ENCODE assay signal across 22 cellular contexts in the genomic region with DNA sequence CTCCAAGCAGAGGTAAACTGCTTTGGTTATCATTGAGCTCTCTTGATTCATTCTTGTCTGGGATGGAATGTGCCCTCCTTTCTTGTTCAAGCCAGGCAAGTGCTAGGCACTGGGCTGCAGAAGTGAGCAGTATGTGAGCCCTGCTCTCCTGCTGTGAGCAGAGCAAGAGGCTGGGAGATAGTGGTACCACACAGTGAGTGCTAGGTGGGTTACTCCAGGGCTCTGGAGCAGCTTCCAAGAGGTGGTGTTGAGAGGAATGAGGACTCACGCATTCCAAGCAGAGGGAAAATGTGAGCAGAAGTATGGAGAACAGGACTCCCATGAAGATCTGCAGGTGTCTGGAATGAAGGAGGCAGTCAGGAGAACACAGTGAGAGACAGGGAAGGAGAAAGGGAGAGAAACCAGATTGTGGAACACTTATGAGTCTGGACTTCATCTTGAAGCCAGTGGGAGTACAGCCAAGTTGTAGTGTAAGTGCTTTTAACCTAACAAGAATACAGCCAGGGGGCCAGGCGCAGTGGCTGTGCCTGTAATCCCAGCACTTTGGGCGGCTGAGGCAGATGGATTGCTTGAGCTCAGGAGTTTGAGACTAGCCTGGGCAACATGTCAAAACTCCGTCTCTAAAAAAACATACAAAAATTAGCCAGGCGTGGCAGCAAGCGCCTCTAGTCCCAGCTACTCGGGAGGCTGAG.
DNase-seq lines count a peak whose midpoint lies in the region; ATAC-seq and TF ChIP-seq lines count a peak whose summit lies in the region.
"Had no signal": no experiment of that assay in that cellular context is flagged by ENCODE, and none has a peak within 500 bp of the region (broad histone marks: within the 10 kb centered on the region; RNA-seq: fewer than 3 reads in every experiment).

No MANE protein-coding gene starts in this region.

- peak overlapping the region; percentile 1 for H3K4me3 Mint-ChIP-seq in endothelial cell (ENCODE audit: unreplicated experiment)
- H3K4me3 Mint-ChIP-seq in T-helper 17 cell: no peak overlapping the region
- H3K4me3 Mint-ChIP-seq: activated naive CD8-positive, alpha-beta T cell treated with anti-CD3 and anti-CD28 coated beads, Interleukin-2, amount 10 ng/mL, durations not matched to agents 7 days and 5 days; T-helper 2 cell treated with Interferon-gamma antibody and Interleukin-4, amounts not matched to agents 5 μg/mL and 100 μg/mL, for 36 hours had no signal

- no peak for TF ChIP-seq POLR2A in testis (IDR thresholded peaks at IDR 0.05)

- no peaks in the 10 kb centered on the region for H3K27me3 ChIP-seq in MG63
- H3K27me3 ChIP-seq in left lung: no peaks in the 10 kb centered on the region
- H3K27me3 ChIP-seq in testis: no peaks in the 10 kb centered on the region
- H3K27me3 ChIP-seq: BLaER1 treated with 17β-estradiol and CSF1 and Interleukin-3, amounts not matched to agents 10 nM and 100 nM; tibial artery had no signal

- H3K4me3 ChIP-seq in MG63: no peak overlapping the region
- H3K4me3 ChIP-seq in left lung: no peak overlapping the region
- H3K4me3 ChIP-seq in testis: no peak overlapping the region
- H3K4me3 ChIP-seq: BLaER1 treated with 17β-estradiol and CSF1 and Interleukin-3, amounts not matched to agents 10 nM and 100 nM; prostate gland; skin epidermis; tibial artery had no signal

- 58 to 82% methylated on average over 7 of the region's 7 CpGs for WGBS in testis, 2 donors

- intact Hi-C loops in left lung (cut with DNase I) (no loop called here), testis (cut with DNase I; ENCODE audit: low total_unique reads) (no loop called here)

- H3K4me1 ChIP-seq in left lung (no peaks in the 10 kb centered on the region), testis (peaks cover 11% of the 10 kb centered on the region)
- H3K4me1 ChIP-seq: prostate gland had no signal

- no peaks in the 10 kb centered on the region for H3K9me3 Mint-ChIP-seq in endothelial cell (ENCODE audit: unreplicated experiment)
- H3K9me3 Mint-ChIP-seq: activated naive CD8-positive, alpha-beta T cell treated with anti-CD3 and anti-CD28 coated beads, Interleukin-2, amount 10 ng/mL, durations not matched to agents 7 days and 5 days; T-helper 2 cell treated with Interferon-gamma antibody and Interleukin-4, amounts not matched to agents 5 μg/mL and 100 μg/mL, for 36 hours had no signal

- peak; percentile 5 for DNase-seq in MG63
- no peak for DNase-seq in endothelial cell (ENCODE audit: low spot score)
- peak in 1 of 2 donors; percentile 42 for DNase-seq in left lung
- peak; percentile 28 for DNase-seq in testis
- DNase-seq in G401 (ENCODE audit: low spot score): no peak
- DNase-seq in T-helper 17 cell: no peak
- DNase-seq: activated CD8-positive, alpha-beta memory T cell treated with anti-CD3 and anti-CD28 coated beads for 24 hours; activated effector memory CD4-positive, alpha-beta T cell treated with anti-CD3 and anti-CD28 coated beads, Interleukin-2, amount 50 U/mL, for 16 hours; activated naive CD8-positive, alpha-beta T cell treated with anti-CD3 and anti-CD28 coated beads, Interleukin-2, amount 10 ng/mL, durations not matched to agents 7 days and 5 days; HCEC 1CT; KG1; mammary epithelial cell; NCI-H1417; NCI-H2081; stimulated activated naive CD8-positive, alpha-beta T cell treated with anti-CD3 and anti-CD28 coated beads, Interleukin-15, Interleukin-2, amounts not matched to agents 100 U/mL and 50 U/mL, for 24 hours; tibial artery had no signal

- H3K27ac ChIP-seq in left lung (no peak overlapping the region), testis (no peak overlapping the region)
- H3K27ac ChIP-seq: BLaER1 treated with 17β-estradiol and CSF1 and Interleukin-3, amounts not matched to agents 10 nM and 100 nM; prostate gland; skin epidermis had no signal

- H3K36me3 ChIP-seq in MG63 (no peaks in the 10 kb centered on the region), left lung (no peaks in the 10 kb centered on the region), testis (ENCODE audit: low read depth, missing control alignments) (no peaks in the 10 kb centered on the region)
- H3K36me3 ChIP-seq: prostate gland, tibial artery had no signal

- H3K27ac Mint-ChIP-seq in endothelial cell (ENCODE audit: unreplicated experiment) (no peak overlapping the region), T-helper 17 cell (no peak overlapping the region)
- H3K27ac Mint-ChIP-seq: activated naive CD8-positive, alpha-beta T cell treated with anti-CD3 and anti-CD28 coated beads, Interleukin-2, amount 10 ng/mL, durations not matched to agents 7 days and 5 days; T-helper 2 cell treated with Interferon-gamma antibody and Interleukin-4, amounts not matched to agents 5 μg/mL and 100 μg/mL, for 36 hours had no signal

- ATAC-seq in left lung (peak; percentile 86), HG02884 (IDR thresholded peaks at IDR 0.05; ENCODE audit: unreplicated experiment) (no peak), HG02571 (IDR thresholded peaks at IDR 0.05; ENCODE audit: unreplicated experiment) (no peak), T-helper 17 cell (no peak)
- ATAC-seq: stimulated activated naive CD8-positive, alpha-beta T cell treated with anti-CD3 and anti-CD28 coated beads, Interleukin-15, Interleukin-2, amounts not matched to agents 100 U/mL and 50 U/mL, for 24 hours had no signal

- in situ Hi-C loops in G401 (cut with HindIII; ENCODE audit: low sequenced_read_pairs): no loop called here

- no peak for TF ChIP-seq CTCF in endothelial cell (IDR thresholded peaks at IDR 0.05; ENCODE audit: unreplicated experiment)
- TF ChIP-seq CTCF in left lung (IDR thresholded peaks at IDR 0.05): no peak
- TF ChIP-seq CTCF in testis (IDR thresholded peaks at IDR 0.05): no peak

- no peaks in the 10 kb centered on the region for H3K9me3 ChIP-seq in MG63
- H3K9me3 ChIP-seq in left lung: peaks cover 0 to 2% of the 10 kb centered on the region in 2 donors
- H3K9me3 ChIP-seq in testis: no peaks in the 10 kb centered on the region
- H3K9me3 ChIP-seq in T-helper 17 cell (ENCODE audit: control insufficient read depth, low read length, poor library complexity, severe bottlenecking): no peaks in the 10 kb centered on the region
- H3K9me3 ChIP-seq: prostate gland, tibial artery had no signal

- H3K36me3 Mint-ChIP-seq in endothelial cell (ENCODE audit: low read depth, unreplicated experiment) (peaks cover 59% of the 10 kb centered on the region), T-helper 17 cell (ENCODE audit: low read depth) (peaks cover 2% of the 10 kb centered on the region)
- H3K36me3 Mint-ChIP-seq: activated naive CD8-positive, alpha-beta T cell treated with anti-CD3 and anti-CD28 coated beads, Interleukin-2, amount 10 ng/mL, durations not matched to agents 7 days and 5 days had no signal

- H3K27me3 Mint-ChIP-seq in endothelial cell (ENCODE audit: unreplicated experiment) (peaks cover 21% of the 10 kb centered on the region), T-helper 17 cell (no peaks in the 10 kb centered on the region)

- H3K4me1 Mint-ChIP-seq in endothelial cell (ENCODE audit: unreplicated experiment): peaks cover 35% of the 10 kb centered on the region
- no peaks in the 10 kb centered on the region for H3K4me1 Mint-ChIP-seq in T-helper 17 cell
- H3K4me1 Mint-ChIP-seq: activated naive CD8-positive, alpha-beta T cell treated with anti-CD3 and anti-CD28 coated beads, Interleukin-2, amount 10 ng/mL, durations not matched to agents 7 days and 5 days had no signal

Comparison
In these comparisons a context has a peak if more than half of its experiments do, and no peak if none do; other contexts are left out.
1. DNase-seq: peak in MG63 (single experiment) and testis (single experiment); none in endothelial cell (single experiment), G401 (single experiment) and T-helper 17 cell (0 of 3).